ENCODE assay signal across 32 cellular contexts in genomic region chr5:132006331-132007120, GRCh38. TPM values are rescaled to one million over a fixed set of nuclear protein-coding genes. Genes with fewer than 3 reads are reported as not detected.
"Had no signal": no experiment of that assay in that cellular context is flagged by ENCODE, and none has a peak within 500 bp of the region (broad histone marks: within the 10 kb centered on the region; RNA-seq: fewer than 3 reads in every experiment).

No MANE protein-coding gene starts in this region.

- H3K9me3 Mint-ChIP-seq: activated naive CD4-positive, alpha-beta T cell treated with anti-CD3 and anti-CD28 coated beads for 36 hours; activated naive CD8-positive, alpha-beta T cell treated with anti-CD3 and anti-CD28 coated beads for 36 hours; activated T-helper 1 cell treated with anti-CD3 and anti-CD28 coated beads, Interleukin-12 subunit alpha, Interleukin-12 subunit beta, Interleukin-2, Interleukin-4 antibody, amounts not matched to agents 30 ng/mL and 10 ng/mL and 1 ng/mL, durations not matched to agents 14 hours and 24 hours and 36 hours; central memory CD8-positive, alpha-beta T cell; mesothelial cell of epicardium; naive thymus-derived CD4-positive, alpha-beta T cell; stimulated activated memory B cell treated with anti-CD40 and anti-IgM and Interleukin-4, amounts not matched to agents 10 μg/mL and 1 μg/mL and 100 μg/mL, for 72 hours; stimulated activated naive CD8-positive, alpha-beta T cell treated with anti-CD3 and anti-CD28 coated beads, Interleukin-15, amount 100 ng/mL, for 72 hours had no signal

- H3K9me3 ChIP-seq: breast epithelium, esophagus squamous epithelium, ovary, prostate gland, sigmoid colon, tibial artery had no signal

- H3K27me3 ChIP-seq: ovary had no signal

- H3K4me1 Mint-ChIP-seq: mesothelial cell of epicardium had no signal

- ATAC-seq: left colon; naive thymus-derived CD4-positive, alpha-beta T cell had no signal

- DNase-seq: activated CD4-positive, alpha-beta T cell treated with anti-CD3 and anti-CD28 coated beads for 36 hours; activated CD4-positive, alpha-beta T cell treated with anti-CD3 and anti-CD28 coated beads, Interleukin-2, amount 50 U/mL, for 48 hours; activated CD4-positive, CD25-positive, alpha-beta regulatory T cell; activated CD8-positive, alpha-beta memory T cell treated with anti-CD3 and anti-CD28 coated beads for 24 hours; activated effector memory CD4-positive, alpha-beta T cell treated with anti-CD3 and anti-CD28 coated beads, Interleukin-2, amount 50 U/mL, for 16 hours; activated naive CD4-positive, alpha-beta T cell treated with anti-CD3 and anti-CD28 coated beads for 36 hours; activated naive CD8-positive, alpha-beta T cell treated with anti-CD3 and anti-CD28 coated beads for 36 hours; cortex of kidney; esophagus squamous epithelium; islet precursor cell; naive thymus-derived CD4-positive, alpha-beta T cell; ovary; retina; sigmoid colon; small intestine; stimulated activated CD4-positive, alpha-beta T cell treated with anti-CD3 and anti-CD28 coated beads, Interleukin-1b, Interleukin-23, amount 100 ng/mL, for 48 hours; stimulated activated CD8-positive, alpha-beta memory T cell treated with anti-CD3 and anti-CD28 coated beads, Interleukin-4, amount 100 ng/mL, for 48 hours; stimulated activated naive CD8-positive, alpha-beta T cell treated with anti-CD3 and anti-CD28 coated beads, Interleukin-15, amount 100 ng/mL, for 72 hours; T-helper 1 cell; tibial artery had no signal

- H3K27ac ChIP-seq: breast epithelium, epithelial cell of prostate, esophagus squamous epithelium, ovary, prostate gland, sigmoid colon, tibial artery had no signal

- H3K4me3 ChIP-seq: breast epithelium, esophagus squamous epithelium, ovary, prostate gland, sigmoid colon, tibial artery had no signal

- H3K4me3 Mint-ChIP-seq: activated CD4-positive, alpha-beta T cell treated with anti-CD3 and anti-CD28 coated beads for 36 hours; activated naive CD4-positive, alpha-beta T cell treated with anti-CD3 and anti-CD28 coated beads for 36 hours; activated naive CD8-positive, alpha-beta T cell treated with anti-CD3 and anti-CD28 coated beads for 36 hours; activated T-helper 1 cell treated with anti-CD3 and anti-CD28 coated beads, Interleukin-12 subunit alpha, Interleukin-12 subunit beta, Interleukin-2, Interleukin-4 antibody, amounts not matched to agents 30 ng/mL and 10 ng/mL and 1 ng/mL, durations not matched to agents 14 hours and 24 hours and 36 hours; central memory CD8-positive, alpha-beta T cell; mesothelial cell of epicardium; naive thymus-derived CD4-positive, alpha-beta T cell; stimulated activated memory B cell treated with anti-CD40 and anti-IgM and Interleukin-4, amounts not matched to agents 10 μg/mL and 1 μg/mL and 100 μg/mL, for 72 hours; stimulated activated naive CD8-positive, alpha-beta T cell treated with anti-CD3 and anti-CD28 coated beads, Interleukin-15, amount 100 ng/mL, for 72 hours had no signal

- H3K4me1 ChIP-seq: breast epithelium, prostate gland had no signal

- H3K36me3 Mint-ChIP-seq: activated naive CD8-positive, alpha-beta T cell treated with anti-CD3 and anti-CD28 coated beads for 36 hours; mesothelial cell of epicardium; stimulated activated memory B cell treated with anti-CD40 and anti-IgM and Interleukin-4, amounts not matched to agents 10 μg/mL and 1 μg/mL and 100 μg/mL, for 72 hours had no signal

- H3K27ac Mint-ChIP-seq: activated CD4-positive, alpha-beta T cell treated with anti-CD3 and anti-CD28 coated beads for 36 hours; activated naive CD4-positive, alpha-beta T cell treated with anti-CD3 and anti-CD28 coated beads for 36 hours; activated naive CD8-positive, alpha-beta T cell treated with anti-CD3 and anti-CD28 coated beads for 36 hours; mesothelial cell of epicardium; stimulated activated memory B cell treated with anti-CD40 and anti-IgM and Interleukin-4, amounts not matched to agents 10 μg/mL and 1 μg/mL and 100 μg/mL, for 72 hours had no signal

- H3K36me3 ChIP-seq: breast epithelium, esophagus squamous epithelium, ovary, prostate gland, sigmoid colon, tibial artery had no signal

RNA-seq across cellular contexts. Expression of gene ACSL6, which starts 4.9 kb away (rescaled TPM):
- total RNA-seq: mesothelial cell of epicardium had no signal

RNA-seq across cellular contexts. Expression of gene IL3, which starts 53.9 kb away (rescaled TPM):
- total RNA-seq: activated naive CD4-positive, alpha-beta T cell treated with anti-CD3 and anti-CD28 coated beads for 36 hours; breast epithelium; esophagus squamous epithelium; frontal cortex; left colon; liver; mesothelial cell of epicardium; ovary; prostate gland; sigmoid colon; ureter had no signal
- polyA plus RNA-seq: liver; naive thymus-derived CD4-positive, alpha-beta T cell; neural cell; ovary; sigmoid colon; small intestine had no signal
